ENCODE assay signal across 9 cellular contexts in the genomic region with DNA sequence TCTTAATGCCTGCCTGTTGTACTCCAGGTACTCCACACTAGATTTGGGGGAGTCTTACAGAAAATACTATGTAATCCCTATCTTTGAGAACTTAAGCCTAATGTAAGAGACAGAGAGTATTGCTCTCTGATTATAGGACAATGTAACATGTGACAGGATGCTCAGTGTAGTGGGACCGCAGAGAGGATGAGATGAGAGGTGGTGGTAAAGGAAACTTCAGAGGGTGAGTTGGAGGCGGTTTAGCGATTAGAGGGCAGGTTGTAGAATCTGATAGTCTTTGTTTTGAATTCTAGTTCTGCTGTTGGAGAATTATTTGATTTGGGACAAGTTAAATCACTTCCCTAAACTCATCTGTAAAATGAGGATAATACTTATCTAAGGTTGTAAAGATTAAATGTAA. TPM values are rescaled to one million over a fixed set of nuclear protein-coding genes. Genes with fewer than 3 reads are reported as not detected.
DNase-seq lines count a peak whose midpoint lies in the region; ATAC-seq and TF ChIP-seq lines count a peak whose summit lies in the region.
"Had no signal": no experiment of that assay in that cellular context is flagged by ENCODE, and none has a peak within 500 bp of the region (broad histone marks: within the 10 kb centered on the region; RNA-seq: fewer than 3 reads in every experiment).

No MANE protein-coding gene starts in this region.

- POLR2A ChIA-PET in activated B cell treated with CpG ODN at 0.5 μM for 24 hours (lab: Charles Lee) = no interaction called here

- H2BK5ac ChIP-seq in H9 (ENCODE audit: insufficient read length, low read length) = no peak overlapping the region

- no peak overlapping the region for H3K18ac ChIP-seq in H9 (ENCODE audit: insufficient read length, low read depth, low read length)

- H4K91ac ChIP-seq in H9 (ENCODE audit: insufficient read length, low read depth, low read length) = no peak overlapping the region

- no peak overlapping the region for H3K56ac ChIP-seq in H9 (ENCODE audit: insufficient read length, low read depth, low read length)

- H3K79me1 ChIP-seq in H9 (ENCODE audit: insufficient read depth, low read depth, low read length, poor library complexity, severe bottlenecking) = no peaks in the 10 kb centered on the region

- no peaks in the 10 kb centered on the region for H3K9me3 ChIP-seq in H9 (ENCODE audit: control insufficient read depth, low read depth, low read length)

- no peak overlapping the region for H3T11ph ChIP-seq in H9 (ENCODE audit: low read length)

- H2BK120ac ChIP-seq in H9 (ENCODE audit: low read depth, low read length, poor library complexity, severe bottlenecking) = no peak overlapping the region

- H3K23ac ChIP-seq in H9 (ENCODE audit: insufficient read length, low read depth, low read length) = no peak overlapping the region

- no peak overlapping the region for H2BK12ac ChIP-seq in H9 (ENCODE audit: insufficient read length, low read depth, low read length)

- no peaks in the 10 kb centered on the region for H3K23me2 ChIP-seq in H9 (ENCODE audit: insufficient read length, low read depth, low read length, poor library complexity, severe bottlenecking)

- H3K4me3 Mint-ChIP-seq in activated B cell treated with CpG ODN at 0.5 μM for 24 hours (no peak overlapping the region), H9 (no peak overlapping the region)
- H3K4me3 Mint-ChIP-seq: nephron had no signal

- H3K14ac ChIP-seq in H9 (ENCODE audit: insufficient read depth, low read length) = no peak overlapping the region

- H3K27ac ChIP-seq in H9 (ENCODE audit: insufficient read length, low read depth, low read length) = no peak overlapping the region

- intact Hi-C loops in activated B cell treated with CpG ODN at 0.5 μM for 24 hours (cut with micrococcal nuclease) = loop anchor here (2.0 to 10.0 kb wide), 2 partner anchors 16 to 656 kb away; a partner anchor contains a TSS

- CTCF ChIA-PET in activated B cell treated with CpG ODN at 0.5 μM for 24 hours (lab: Charles Lee) = no interaction called here

- no peaks in the 10 kb centered on the region for H4K20me1 ChIP-seq in H9 (ENCODE audit: control insufficient read depth, insufficient read depth, insufficient read length)

- H3K4me2 ChIP-seq in H9 (ENCODE audit: insufficient read depth, insufficient read length, low read length) = no peak overlapping the region

- H2BK15ac ChIP-seq in H9 (ENCODE audit: low read depth, low read length) = no peak overlapping the region

- no peak overlapping the region for H4K8ac ChIP-seq in H9 (replicated peaks; ENCODE audit: insufficient read length, low read depth, low read length)

- no CpG with 5 or more reads among the region's 3 CpGs for WGBS in H9 (ENCODE audit: extremely low coverage, insufficient read length, low lambda C conversion rate)

- no peak overlapping the region for H4K5ac ChIP-seq in H9 (ENCODE audit: insufficient read length, low read depth, low read length)

- H3K27me3 Mint-ChIP-seq in activated B cell treated with CpG ODN at 0.5 μM for 24 hours (no peaks in the 10 kb centered on the region), H9 (ENCODE audit: low read depth) (peaks cover 87% of the 10 kb centered on the region)

- ATAC-seq in GM19025 (IDR thresholded peaks at IDR 0.05; ENCODE audit: low read depth, unreplicated experiment) = peak; percentile 32
- peak; percentile 90 for ATAC-seq in HG02852 (IDR thresholded peaks at IDR 0.05; ENCODE audit: unreplicated experiment)
- ATAC-seq in activated B cell treated with CpG ODN at 0.5 μM for 24 hours (ENCODE audit: low read depth) = peak; percentile 59

- H3K27ac Mint-ChIP-seq in activated B cell treated with CpG ODN at 0.5 μM for 24 hours (peak overlapping the region; percentile 26), H9 (no peak overlapping the region)
- H3K27ac Mint-ChIP-seq: nephron had no signal

- H3K27me3 ChIP-seq in H9 (ENCODE audit: insufficient read depth, low read length) = peaks cover 37% of the 10 kb centered on the region

- H2AFZ ChIP-seq in H9 (ENCODE audit: low read length) = no peak overlapping the region

- H2BK20ac ChIP-seq in H9 (ENCODE audit: low read depth, low read length, poor library complexity, severe bottlenecking) = no peak overlapping the region

- H3K4me1 ChIP-seq in H9 (ENCODE audit: insufficient read depth, low read length) = no peaks in the 10 kb centered on the region

- H3K9me3 Mint-ChIP-seq in activated B cell treated with CpG ODN at 0.5 μM for 24 hours (no peaks in the 10 kb centered on the region), H9 (peaks cover 0 to 5% of the 10 kb centered on the region in 2 experiments; a peak in 2 of 5 replicates)
- H3K9me3 Mint-ChIP-seq: nephron had no signal

- H3K4ac ChIP-seq in H9 (ENCODE audit: low read depth, low read length) = no peak overlapping the region

- DNase-seq in activated B cell treated with CpG ODN at 0.5 μM for 24 hours (no peak), H9 (no peak), GM03348 (ENCODE audit: low spot score) (no peak), GDM1 (lab: John Stamatoyannopoulos, UW) (no peak), AML-193 (lab: John Stamatoyannopoulos, UW) (no peak)
- peak; percentile 52 for DNase-seq in stimulated activated CD4-positive, alpha-beta T cell treated with anti-CD3 and anti-CD28 coated beads, Interleukin-1b, Interleukin-23, amount 100 ng/mL, for 48 hours

- H3K4me1 Mint-ChIP-seq in activated B cell treated with CpG ODN at 0.5 μM for 24 hours (peaks cover 48% of the 10 kb centered on the region), H9 (peaks cover 23 to 26% of the 10 kb centered on the region in 2 experiments)

- H3K36me3 Mint-ChIP-seq in activated B cell treated with CpG ODN at 0.5 μM for 24 hours (ENCODE audit: low read depth) (peaks cover 20% of the 10 kb centered on the region), H9 (ENCODE audit: insufficient read depth in 1 of 3, low read depth in 3 of 3) (peaks cover 0 to 4% (median 0%) of the 10 kb centered on the region in 3 experiments; a peak in 2 of 7 replicates)

- no peaks in the 10 kb centered on the region for H3K79me2 ChIP-seq in H9 (ENCODE audit: insufficient read depth, low read length)

- TF ChIP-seq CTCF in activated B cell treated with CpG ODN at 0.5 μM for 24 hours (IDR thresholded peaks at IDR 0.05) (no peak), H9 (conservative IDR thresholded peaks at IDR 0.05) (no peak)

- H2AK5ac ChIP-seq in H9 (ENCODE audit: insufficient read length, low read length) = no peak overlapping the region

- no peak overlapping the region for H3K9ac ChIP-seq in H9 (ENCODE audit: extremely low read depth, insufficient read length, low read length)

RNA-seq across cellular contexts. Expression of a gene that starts 5.4 kb away (rescaled TPM):
- total RNA-seq in activated B cell treated with CpG ODN at 0.5 μM for 24 hours (17.3 and 20.0 TPM in 2 replicates), H9 (2021) (7.5 and 8.8 TPM in 2 replicates)

Comparison
In these comparisons a context has a peak if more than half of its experiments do, and no peak if none do; other contexts are left out.
1. ATAC-seq: peak in every context shown above with its lines; median percentile 90 in HG02852; 59 in activated B cell treated with CpG ODN at 0.5 μM for 24 hours; 32 in GM19025.